ENCODE assay signal across 23 cellular contexts in the genomic region with DNA sequence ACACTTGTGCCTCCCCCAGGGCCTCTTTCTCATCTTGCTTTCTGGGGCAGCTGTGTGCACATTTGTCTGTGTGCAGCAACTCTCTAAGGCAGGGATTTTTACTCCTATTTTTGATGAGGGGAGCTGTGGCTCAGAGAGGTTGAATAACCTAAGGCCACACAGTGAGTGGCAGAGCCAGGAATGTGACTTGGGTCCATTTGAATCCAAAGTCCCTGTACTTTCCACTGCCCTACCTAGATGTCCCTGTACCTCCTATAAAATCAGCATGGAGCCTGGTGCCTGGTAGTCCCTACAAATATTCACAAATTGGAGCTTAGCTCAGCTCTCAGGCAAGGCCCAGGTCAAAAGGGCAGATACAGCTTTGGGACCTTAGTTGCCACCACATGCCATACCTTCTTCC.
"Had no signal": no experiment of that assay in that cellular context is flagged by ENCODE, and none has a peak within 500 bp of the region (broad histone marks: within the 10 kb centered on the region; RNA-seq: fewer than 3 reads in every experiment).

No MANE protein-coding gene starts in this region.

- H3K27ac ChIP-seq: epithelial cell of prostate, esophagus muscularis mucosa, gastrocnemius medialis, heart right ventricle, left lung, neural progenitor cell, prostate gland, tibial nerve had no signal

- DNase-seq: effector memory CD8-positive, alpha-beta T cell; heart right ventricle; islet precursor cell; left lung; mesenchymal stem cell; midbrain; nucleus accumbens; pancreas; stimulated activated CD4-positive, alpha-beta T cell treated with anti-CD3 and anti-CD28 coated beads, Interleukin-4, amount 100 ng/mL, for 1 hour; stimulated activated CD8-positive, alpha-beta memory T cell treated with anti-CD3 and anti-CD28 coated beads, Interleukin-4, amount 100 ng/mL, for 48 hours had no signal

- FAIRE-seq: colon, pancreas had no signal

- H3K4me2 ChIP-seq: smooth muscle cell had no signal

- H3K9me3 ChIP-seq: esophagus muscularis mucosa, gastrocnemius medialis, heart right ventricle, left lung, pancreas, prostate gland, tibial nerve had no signal

- H3K4me1 ChIP-seq: prostate gland had no signal

- H3K27ac Mint-ChIP-seq: dendritic cell treated with granulocyte-macrophage colony-stimulating factor and Interleukin-4, amounts not matched to agents 40 ng/mL and 50 ng/mL, for 4 days; effector memory CD8-positive, alpha-beta T cell; natural killer cell treated with Interleukin-12 subunit alpha and Interleukin-12 subunit beta and Interleukin-15 and Interleukin-18, amount 100 ng/mL, for 72 hours; stimulated activated memory B cell treated with anti-CD40 and anti-IgM and Interleukin-4, amounts not matched to agents 10 μg/mL and 1 μg/mL and 100 μg/mL, for 72 hours; stimulated activated naive CD8-positive, alpha-beta T cell treated with anti-CD3 and anti-CD28 coated beads, Interleukin-15, Interleukin-2, amounts not matched to agents 100 ng/mL and 50 ng/mL, for 24 hours had no signal

- ATAC-seq: effector memory CD8-positive, alpha-beta T cell; gastrocnemius medialis; heart right ventricle; left lung; natural killer cell treated with Interleukin-12 subunit alpha and Interleukin-12 subunit beta and Interleukin-15 and Interleukin-18, amount 100 ng/mL, for 72 hours; pancreas; stimulated activated memory B cell treated with anti-CD40 and anti-IgM and Interleukin-4, amounts not matched to agents 10 μg/mL and 1 μg/mL and 100 μg/mL, for 72 hours had no signal

- H3K9me3 Mint-ChIP-seq: dendritic cell treated with granulocyte-macrophage colony-stimulating factor and Interleukin-4, amounts not matched to agents 40 ng/mL and 50 ng/mL, for 4 days; effector memory CD8-positive, alpha-beta T cell; natural killer cell treated with Interleukin-12 subunit alpha and Interleukin-12 subunit beta and Interleukin-15 and Interleukin-18, amount 100 ng/mL, for 72 hours; stimulated activated memory B cell treated with anti-CD40 and anti-IgM and Interleukin-4, amounts not matched to agents 10 μg/mL and 1 μg/mL and 100 μg/mL, for 72 hours; stimulated activated naive CD8-positive, alpha-beta T cell treated with anti-CD3 and anti-CD28 coated beads, Interleukin-15, Interleukin-2, amounts not matched to agents 100 ng/mL and 50 ng/mL, for 24 hours had no signal

- H3K36me3 ChIP-seq: esophagus muscularis mucosa, gastrocnemius medialis, heart right ventricle, left lung, neural progenitor cell, pancreas, prostate gland, tibial nerve had no signal

- H2AFZ ChIP-seq: neural progenitor cell had no signal

- H3K27me3 ChIP-seq: esophagus muscularis mucosa, gastrocnemius medialis, heart right ventricle, left lung, neural progenitor cell, pancreas, tibial nerve had no signal

- H3K4me3 ChIP-seq: esophagus muscularis mucosa, gastrocnemius medialis, heart right ventricle, left lung, lung, neural progenitor cell, pancreas, prostate gland, smooth muscle cell, tibial nerve had no signal

- H3K36me3 Mint-ChIP-seq: natural killer cell treated with Interleukin-12 subunit alpha and Interleukin-12 subunit beta and Interleukin-15 and Interleukin-18, amount 100 ng/mL, for 72 hours; neural progenitor cell; stimulated activated memory B cell treated with anti-CD40 and anti-IgM and Interleukin-4, amounts not matched to agents 10 μg/mL and 1 μg/mL and 100 μg/mL, for 72 hours had no signal

- H3K4me3 Mint-ChIP-seq: dendritic cell treated with granulocyte-macrophage colony-stimulating factor and Interleukin-4, amounts not matched to agents 40 ng/mL and 50 ng/mL, for 4 days; effector memory CD8-positive, alpha-beta T cell; natural killer cell treated with Interleukin-12 subunit alpha and Interleukin-12 subunit beta and Interleukin-15 and Interleukin-18, amount 100 ng/mL, for 72 hours; neural progenitor cell; stimulated activated memory B cell treated with anti-CD40 and anti-IgM and Interleukin-4, amounts not matched to agents 10 μg/mL and 1 μg/mL and 100 μg/mL, for 72 hours; stimulated activated naive CD8-positive, alpha-beta T cell treated with anti-CD3 and anti-CD28 coated beads, Interleukin-15, Interleukin-2, amounts not matched to agents 100 ng/mL and 50 ng/mL, for 24 hours had no signal

- H3K9ac ChIP-seq: neural progenitor cell had no signal
